ENCODE assay signal across 11 cellular contexts in genomic region chr7:82050134-82050533, GRCh38.
DNase-seq lines count a peak whose midpoint lies in the region; ATAC-seq, FAIRE-seq and TF ChIP-seq lines count a peak whose summit lies in the region.
"Had no signal": no experiment of that assay in that cellular context is flagged by ENCODE, and none has a peak within 500 bp of the region (broad histone marks: within the 10 kb centered on the region; RNA-seq: fewer than 3 reads in every experiment).

No MANE protein-coding gene starts in this region.

- no peak for TF ChIP-seq RAD21 in SK-N-SH (IDR thresholded peaks at IDR 0.05; ENCODE audit: low read length)

- H3K27ac ChIP-seq in left ventricle myocardium inferior (replicated peaks) (no peak overlapping the region), SK-N-SH (ENCODE audit: low read depth in 2 of 2, low read length in 1 of 2) (peak overlapping the region; percentile 91 to 97)

- no peaks in the 10 kb centered on the region for H3K36me3 ChIP-seq in left ventricle myocardium inferior
- H3K36me3 ChIP-seq in SK-N-SH (replicated peaks in 1 of 2; ENCODE audit: control insufficient read depth in 1 of 2, insufficient read depth in 2 of 2, low read length in 1 of 2): no peaks in the 10 kb centered on the region

- CTCF ChIA-PET in SK-N-SH (lab: Yijun Ruan, JAX): interaction anchor here (0.6 to 2.6 kb wide), 6 partner anchors 32 to 555 kb away, joined by 3 to 12 read pairs (median 4); no protein-coding TSS in a partner anchor

- H3K4me2 ChIP-seq in SK-N-SH: peak overlapping the region; percentile 59

- DNase-seq in Right ventricle myocardium superior (peak; percentile 27), left ventricle myocardium inferior (no peak), SK-N-SH (no peak), inferior parietal cortex (ENCODE audit: extremely low spot score) (peak; percentile 39), urothelium cell line (ENCODE audit: low spot score) (peak; percentile 88), NCI-H1436 treated with DMSO at 0.1 percent for 48 hours (lab: John Stamatoyannopoulos, UW) (no peak)
- DNase-seq in NK-92 treated with Interleukin-12 subunit alpha and Interleukin-12 subunit beta, amount 100 ng/mL, for 24 hours (lab: John Stamatoyannopoulos, UW): no peak
- DNase-seq: activated effector memory CD4-positive, alpha-beta T cell treated with Interleukin-2 at 50 U/mL for 16 hours; CD4-positive, alpha-beta T cell; stimulated activated naive CD4-positive, alpha-beta T cell had no signal

- FAIRE-seq in urothelium cell line (lab: Jason Lieb, UNC): peak; percentile 92

- ATAC-seq in Right ventricle myocardium superior (ENCODE audit: poor library complexity) (peak; percentile 27), GM18498 (IDR thresholded peaks at IDR 0.05; ENCODE audit: unreplicated experiment) (no peak)

- peak in 1 of 2 experiments; percentile 85; a peak in 2 of 4 replicates for TF ChIP-seq EP300 in SK-N-SH (IDR thresholded peaks at IDR 0.05; ENCODE audit: borderline replicate concordance in 1 of 2, low read depth in 1 of 2, low read length in 1 of 2)

- peaks cover 44% of the 10 kb centered on the region for H3F3A ChIP-seq in SK-N-SH (replicated peaks; ENCODE audit: insufficient read depth)

- H3K9ac ChIP-seq in SK-N-SH: peak overlapping the region; percentile 35; the same call in 1 of the 2 replicates

- H3K9me3 ChIP-seq in left ventricle myocardium inferior (replicated peaks) (no peaks in the 10 kb centered on the region), SK-N-SH (no peaks in the 10 kb centered on the region)

- peaks cover 26% of the 10 kb centered on the region for H3K4me1 ChIP-seq in left ventricle myocardium inferior
- H3K4me1 ChIP-seq in SK-N-SH (ENCODE audit: control insufficient read depth in 1 of 2, insufficient read depth in 2 of 2, low read depth in 1 of 2, low read length in 1 of 2): peaks cover 50 to 52% of the 10 kb centered on the region in 2 experiments

- intact Hi-C loops in Right ventricle myocardium superior (cut with DNase I): no loop called here
- intact Hi-C loops in left ventricle myocardium inferior (cut with micrococcal nuclease): no loop called here

- no peak for TF ChIP-seq CTCF in left ventricle myocardium inferior (IDR thresholded peaks at IDR 0.05; ENCODE audit: borderline replicate concordance)
- no peak for TF ChIP-seq CTCF in SK-N-SH (IDR thresholded peaks at IDR 0.05)

- peak overlapping the region; percentile 55; the same call in 1 of the 2 replicates for H2AFZ ChIP-seq in SK-N-SH (ENCODE audit: low read depth)

- H3K79me2 ChIP-seq in SK-N-SH (ENCODE audit: insufficient read depth): no peaks in the 10 kb centered on the region

- no peaks in the 10 kb centered on the region for H3K9me2 ChIP-seq in SK-N-SH

- H3K27me3 ChIP-seq in left ventricle myocardium inferior (ENCODE audit: low read depth): no peaks in the 10 kb centered on the region
- no peaks in the 10 kb centered on the region for H3K27me3 ChIP-seq in SK-N-SH (ENCODE audit: insufficient read depth)

- H4K20me1 ChIP-seq in SK-N-SH (ENCODE audit: insufficient read depth): no peaks in the 10 kb centered on the region

- POLR2A ChIA-PET in SK-N-SH (lab: Yijun Ruan, JAX): interaction anchor here (0.5 kb wide), 1 partner anchor 380 kb away, joined by 3 read pairs; no protein-coding TSS in a partner anchor

- H3K4me3 ChIP-seq in left ventricle myocardium inferior: no peak overlapping the region
- H3K4me3 ChIP-seq in SK-N-SH (ENCODE audit: low read depth in 2 of 2, low read length in 1 of 2): no peak overlapping the region

TF ChIP-seq in SK-N-SH, 30 proteins besides CTCF, POLR2A, EP300 and RAD21:
- TF ChIP-seq SMC3 (IDR thresholded peaks at IDR 0.05; ENCODE audit: low read depth, low read length): no peak
- peak; percentile 68 for TF ChIP-seq NFIC (IDR thresholded peaks at IDR 0.05; ENCODE audit: borderline replicate concordance)
- TF ChIP-seq TAF1 (IDR thresholded peaks at IDR 0.05; ENCODE audit: borderline replicate concordance, low read depth, low read length): no peak
- no peak for TF ChIP-seq MAX (IDR thresholded peaks at IDR 0.05; ENCODE audit: low read depth)
- TF ChIP-seq ZBTB33 (IDR thresholded peaks at IDR 0.05; ENCODE audit: borderline replicate concordance, low read depth): 0 out of 2 replicates have a peak, but pooled peaks have one; percentile 40
- peak; percentile 96 for TF ChIP-seq FOSL2 (IDR thresholded peaks at IDR 0.05; ENCODE audit: borderline replicate concordance, low read depth)
- peak; percentile 12; the same call in 1 of the 2 replicates for TF ChIP-seq ELF1 (IDR thresholded peaks at IDR 0.05)
- no peak for TF ChIP-seq GATA2 (CRISPR knock-in tag; IDR thresholded peaks at IDR 0.05)
- peak; percentile 95 for TF ChIP-seq JUND (IDR thresholded peaks at IDR 0.05)
- no peak for TF ChIP-seq RCOR1 (IDR thresholded peaks at IDR 0.05; ENCODE audit: low read length)
- peak; percentile 89 for TF ChIP-seq PBX3 (IDR thresholded peaks at IDR 0.05)
- no peak; the same call in 1 of the 2 replicates for TF ChIP-seq SIN3A (IDR thresholded peaks at IDR 0.05; ENCODE audit: borderline replicate concordance, low read depth, low read length)
- peak; percentile 81; the same call in 1 of the 2 replicates for TF ChIP-seq RXRA (IDR thresholded peaks at IDR 0.05; ENCODE audit: borderline replicate concordance, low read depth)
- TF ChIP-seq FOXM1 (IDR thresholded peaks at IDR 0.05; ENCODE audit: low read depth): 0 out of 2 replicates have a peak, but pooled peaks have one; percentile 49
- TF ChIP-seq TEAD4 (IDR thresholded peaks at IDR 0.05; ENCODE audit: borderline replicate concordance, insufficient read depth): peak; percentile 67; the same call in 1 of the 2 replicates
- TF ChIP-seq TCF12 (IDR thresholded peaks at IDR 0.05): peak; percentile 94
- TF ChIP-seq RFX5 (IDR thresholded peaks at IDR 0.05; ENCODE audit: low read length): no peak
- peak; percentile 54; the same call in 1 of the 2 replicates for TF ChIP-seq POLR2AphosphoS5 (IDR thresholded peaks at IDR 0.05; ENCODE audit: low read depth, low read length)
- TF ChIP-seq CHD2 (IDR thresholded peaks at IDR 0.05; ENCODE audit: low read length, partially characterized antibody): no peak
- TF ChIP-seq USF1 (IDR thresholded peaks at IDR 0.05; ENCODE audit: borderline replicate concordance, low read depth): 0 out of 2 replicates have a peak, but pooled peaks have one; percentile 24
TF ChIP-seq in SK-N-SH: peak in this region for 12.

Comparison
In these comparisons a context has a peak if more than half of its experiments do, and no peak if none do; other contexts are left out.
1. DNase-seq: peak in Right ventricle myocardium superior (single experiment), inferior parietal cortex (single experiment) and urothelium cell line (single experiment); none in left ventricle myocardium inferior (single experiment), SK-N-SH (single experiment), NK-92 treated with Interleukin-12 subunit alpha and Interleukin-12 subunit beta, amount 100 ng/mL, for 24 hours (single experiment) and NCI-H1436 treated with DMSO at 0.1 percent for 48 hours (single experiment).